9 cellular contexts compared by ENCODE assay signal in the genomic region with DNA sequence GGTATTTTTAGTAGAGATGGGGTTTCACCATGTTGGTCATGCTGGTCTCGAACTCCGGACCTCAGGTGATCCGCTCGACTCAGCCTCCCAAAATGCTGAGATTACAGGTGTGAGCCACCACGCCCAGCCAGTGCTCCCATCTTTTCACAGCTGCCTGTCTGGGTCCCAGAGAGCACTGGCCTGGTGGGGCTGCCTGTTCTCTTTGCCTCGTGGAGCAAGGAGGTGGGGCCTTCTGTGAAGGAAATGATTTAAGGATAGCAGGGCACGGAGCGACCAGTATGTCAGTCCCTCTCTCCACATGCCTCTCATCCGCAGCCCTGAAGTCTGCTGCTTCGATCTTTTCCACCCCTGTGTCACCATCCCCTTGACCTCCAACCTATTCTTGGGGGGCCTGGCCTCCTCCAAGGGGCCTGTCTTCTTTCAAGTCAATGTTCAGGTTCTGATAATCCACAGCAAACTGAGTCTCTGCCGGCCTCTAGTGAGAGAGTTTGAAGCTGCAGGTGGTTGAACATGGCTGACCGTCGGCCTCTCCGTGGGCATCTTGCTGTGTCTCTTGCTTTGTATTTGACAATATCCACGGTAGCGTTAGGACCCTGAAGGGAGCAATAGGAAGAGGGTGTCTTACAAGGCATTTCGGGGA. TPM values are rescaled to one million over a fixed set of nuclear protein-coding genes. Genes with fewer than 3 reads are reported as not detected.
DNase-seq lines count a peak whose midpoint lies in the region; ATAC-seq, FAIRE-seq and TF ChIP-seq lines count a peak whose summit lies in the region.
"Had no signal": no experiment of that assay in that cellular context is flagged by ENCODE, and none has a peak within 500 bp of the region (broad histone marks: within the 10 kb centered on the region; RNA-seq: fewer than 3 reads in every experiment).

No MANE protein-coding gene starts in this region.

- FAIRE-seq in A549 (lab: Jason Lieb, UNC): no peak
- FAIRE-seq in kidney (lab: Jason Lieb, UNC): no peak
- no peak for FAIRE-seq in RCC 7860 (lab: Jason Lieb, UNC)

- DNase-seq in A549 (ENCODE audit: low read depth in 1 of 2, low spot score in 1 of 2) (peak in 1 of 2 experiments; percentile 32), HT-29 (ENCODE audit: low spot score) (peak; percentile 30), kidney (no peak), RWPE1 (ENCODE audit: low spot score) (no peak), NCI-H1930 (lab: John Stamatoyannopoulos, UW) (no peak), RCC 7860 (ENCODE audit: low spot score) (no peak), OCI-M2 (lab: John Stamatoyannopoulos, UW; ENCODE audit: unreplicated experiment) (no peak)
- DNase-seq: stimulated activated CD4-positive, alpha-beta T cell treated with anti-CD3 and anti-CD28 coated beads, Interleukin-12 subunit alpha, Interleukin-12 subunit beta, amount 100 ng/mL, for 4 hours had no signal

- POLR2A ChIA-PET in A549 (lab: Yijun Ruan, JAX) (no interaction called here), RWPE1 (lab: Yijun Ruan, JAX; ENCODE audit: low non-redundant PET) (no interaction called here)

- H3K4me3 ChIP-seq in A549 (no peak overlapping the region), kidney (ENCODE audit: low read length in 2 of 2) (no peak overlapping the region)

- peak overlapping the region in 4 of 5 experiments; percentile 17 to 82 (median 30) for H3K27ac Mint-ChIP-seq in brain

- CTCF ChIA-PET in A549 (lab: Yijun Ruan, JAX): interaction anchor here (0.6 to 2.9 kb wide), 8 partner anchors 8 to 106 kb away, joined by 3 to 14 read pairs (median 4); a partner anchor contains a TSS
- CTCF ChIA-PET in RWPE1 (lab: Yijun Ruan, JAX): interaction anchor here (0.7 kb wide), 1 partner anchor 15 kb away, joined by 3 read pairs; no protein-coding TSS in a partner anchor

- H3K9ac ChIP-seq in kidney (ENCODE audit: low read length in 2 of 2): peak overlapping the region in 1 of 2 donors; percentile 24

- no peak overlapping the region for H3K4me3 Mint-ChIP-seq in brain

- H3K27me3 Mint-ChIP-seq in brain: peaks cover 2% of the 10 kb centered on the region

- intact Hi-C loops in kidney (cut with DNase I): no loop called here

- no peak overlapping the region for H3K27ac ChIP-seq in A549
- H3K27ac ChIP-seq in kidney (ENCODE audit: low read depth in 2 of 2, low read length in 2 of 2): peak overlapping the region in 1 of 2 donors; percentile 69
- no peak overlapping the region for H3K27ac ChIP-seq in RWPE1

- peaks cover 11% of the 10 kb centered on the region for H3K4me1 Mint-ChIP-seq in brain

- no peak for TF ChIP-seq EP300 in A549 (IDR thresholded peaks at IDR 0.05)

- TF ChIP-seq RAD21 in A549 (conservative IDR thresholded peaks at IDR 0.05 in 1 of 2, IDR thresholded peaks at IDR 0.05 in 1 of 2): peak; percentile 33 to 49; a peak in 4 of 5 replicates

- ATAC-seq in A549: peak; percentile 64 to 77; a peak in 5 of 6 replicates

- H3K4me1 ChIP-seq in A549 (peaks cover 10% of the 10 kb centered on the region; the same call in 2 of the 3 replicates), kidney (ENCODE audit: control insufficient read depth in 1 of 2, insufficient read depth in 1 of 2, low read depth in 1 of 2, low read length in 2 of 2) (peaks cover 5 to 7% of the 10 kb centered on the region in 2 donors)

- no peaks in the 10 kb centered on the region for H3K9me3 Mint-ChIP-seq in brain

- H3K36me3 Mint-ChIP-seq in brain: no peaks in the 10 kb centered on the region

- TF ChIP-seq CTCF in A549 (IDR thresholded peaks at IDR 0.05): peak; percentile 28; the same call in 2 of the 3 replicates
- peak; percentile 63 to 71 for TF ChIP-seq CTCF in brain (conservative IDR thresholded peaks at IDR 0.05)
- TF ChIP-seq CTCF in kidney (IDR thresholded peaks at IDR 0.05; ENCODE audit: borderline replicate concordance, extremely low read depth, insufficient read depth): peak; percentile 43
- TF ChIP-seq CTCF in RWPE1 (conservative IDR thresholded peaks at IDR 0.05; ENCODE audit: low read depth): no peak; the same call in 1 of the 2 replicates

- TF ChIP-seq POLR2A in A549 (IDR thresholded peaks at IDR 0.05; ENCODE audit: low read length): no peak

- H3K9me3 ChIP-seq in A549 (no peaks in the 10 kb centered on the region), kidney (ENCODE audit: control insufficient read depth in 1 of 2, low read length in 2 of 2) (no peaks in the 10 kb centered on the region)

- H3K36me3 ChIP-seq in kidney (ENCODE audit: control insufficient read depth in 1 of 2, insufficient read depth in 2 of 2, low read length in 2 of 2): peaks cover 19 to 38% of the 10 kb centered on the region in 2 donors

- 60% methylated on average over 13 of the region's 17 CpGs for WGBS in A549 (ENCODE audit: missing lambda C conversion rate)

- H3K4me2 ChIP-seq in A549: no peak overlapping the region

TF ChIP-seq in A549, 52 proteins besides CTCF, POLR2A, EP300 and RAD21:
- TF ChIP-seq POLR2AphosphoS2 (conservative IDR thresholded peaks at IDR 0.05; ENCODE audit: low read length) (no peak), SMC3 (IDR thresholded peaks at IDR 0.05) (peak; percentile 25; the same call in 2 of the 3 replicates)

RNA-seq across cellular contexts. Expression of a gene that starts 28.2 kb away (rescaled TPM):
- polyA plus RNA-seq in A549 (2011; rRNA removed): 46.3 and 46.9 TPM in 2 replicates
- 8.3 and 12.0 TPM in 2 replicates for polyA plus RNA-seq in A549 (2012; cell fraction: cytosol; rRNA removed)
- polyA plus RNA-seq in A549 (2012; cell fraction: nucleus; rRNA removed): 15.5 and 16.6 TPM in 2 replicates
- polyA plus RNA-seq in A549 (2017; fragmentation: RNase III; extraction: RNeasy Plus Mini Kit Qiagen cat#74134 plus additional on column Dnase treatment): 28.8 to 31.9 TPM (median 31.2 TPM) in 3 replicates
- 80.1 and 86.7 TPM in 2 replicates for polyA minus RNA-seq in A549 (2011; rRNA and poly(A)+ RNA removed)
- total RNA-seq in HT-29 (2014; rRNA removed; shearing (Covaris generic)): 27.1 and 40.2 TPM in 2 replicates
- 20.8 TPM for polyA plus RNA-seq in brain (ENCODE audit: insufficient read depth, low read depth, low replicate concordance)
- 79.8 TPM for total RNA-seq in kidney
- 13.5 TPM for polyA plus RNA-seq in kidney (ENCODE audit: insufficient read depth, low read depth, low replicate concordance)

RNA-seq across cellular contexts. Expression of a gene that starts 35.5 kb away (rescaled TPM):
- polyA plus RNA-seq in A549 (2011; rRNA removed) (2.3 and 2.6 TPM in 2 replicates), A549 (2017; fragmentation: RNase III; extraction: RNeasy Plus Mini Kit Qiagen cat#74134 plus additional on column Dnase treatment) (1.3 to 1.5 TPM (median 1.4 TPM) in 3 replicates), brain (ENCODE audit: insufficient read depth, low read depth, low replicate concordance) (263 TPM), kidney (ENCODE audit: insufficient read depth, low read depth, low replicate concordance) (280 TPM)
- polyA plus RNA-seq in A549 (2012; cell fraction: cytosol; rRNA removed): 1.6 TPM in 2 replicates
- 0.73 and 1.7 TPM in 2 replicates for polyA plus RNA-seq in A549 (2012; cell fraction: nucleus; rRNA removed)
- polyA minus RNA-seq in A549 (2011; rRNA and poly(A)+ RNA removed): 1.2 and 2.1 TPM in 2 replicates
- not detected in 2 replicates for total RNA-seq in HT-29 (2014; rRNA removed; shearing (Covaris generic))
- total RNA-seq in kidney: 129 TPM

Comparison
In these comparisons a context has a peak if more than half of its experiments do, and no peak if none do; other contexts are left out.
1. RNA of a gene that starts 35.5 kb away (polyA plus RNA-seq): 280 TPM in kidney (single experiment) and 263 TPM in brain (single experiment); 0.73 to 2.6 TPM in A549; every median in the first group is over 10 times any median in the second.